ENCODE assay signal across 10 cellular contexts in genomic region chr1:173479649-173480048, GRCh38. TPM values are rescaled to one million over a fixed set of nuclear protein-coding genes. Genes with fewer than 3 reads are reported as not detected.
DNase-seq lines count a peak whose midpoint lies in the region; TF ChIP-seq lines count a peak whose summit lies in the region.
"Had no signal": no experiment of that assay in that cellular context is flagged by ENCODE, and none has a peak within 500 bp of the region (broad histone marks: within the 10 kb centered on the region; RNA-seq: fewer than 3 reads in every experiment).

No MANE protein-coding gene starts in this region.

- H3K36me3 ChIP-seq in esophagus squamous epithelium (peaks cover 14 to 47% (median 24%) of the 10 kb centered on the region in 3 donors), trophoblast cell (ENCODE audit: control insufficient read depth in 1 of 2, insufficient read depth in 2 of 2, low read length in 2 of 2) (peaks cover 9 to 15% of the 10 kb centered on the region in 2 experiments)

- H3K4me1 ChIP-seq in esophagus squamous epithelium (peaks cover 27 to 53% (median 35%) of the 10 kb centered on the region in 3 donors), trophoblast cell (ENCODE audit: control insufficient read depth in 1 of 2, insufficient read depth in 2 of 2, low read length in 2 of 2) (peaks cover 2 to 5% of the 10 kb centered on the region in 2 experiments)

- no peak overlapping the region for H4K91ac ChIP-seq in trophoblast cell (ENCODE audit: low read depth, low read length)

- H3K9me3 ChIP-seq in esophagus squamous epithelium (no peaks in the 10 kb centered on the region), trophoblast cell (ENCODE audit: insufficient read depth, low read depth, low read length) (no peaks in the 10 kb centered on the region)
- H3K9me3 ChIP-seq: neutrophil had no signal

- no peak overlapping the region for H2AFZ ChIP-seq in trophoblast cell (ENCODE audit: insufficient read depth, low read length, poor library complexity)

- intact Hi-C loops in esophagus squamous epithelium (cut with DNase I): loop anchor here (10.0 kb wide), 1 partner anchor 45 kb away; no protein-coding TSS in a partner anchor

- no peak overlapping the region for H2BK5ac ChIP-seq in trophoblast cell (ENCODE audit: low read depth, low read length, poor library complexity)

- H2AK5ac ChIP-seq in trophoblast cell (ENCODE audit: low read length): no peak overlapping the region

- no peak overlapping the region for H2BK120ac ChIP-seq in trophoblast cell (ENCODE audit: insufficient read depth, low read length, poor library complexity)

- peak overlapping the region; percentile 10 to 99 (median 49) for H3K27ac ChIP-seq in esophagus squamous epithelium
- H3K27ac ChIP-seq in trophoblast cell (ENCODE audit: low read depth, low read length): no peak overlapping the region
- H3K27ac ChIP-seq: neutrophil had no signal

- H3K27me3 ChIP-seq in esophagus squamous epithelium: no peaks in the 10 kb centered on the region
- H3K27me3 ChIP-seq in trophoblast cell (ENCODE audit: insufficient read depth, low read length): no peaks in the 10 kb centered on the region
- H3K27me3 ChIP-seq: neutrophil had no signal

- H3K18ac ChIP-seq in trophoblast cell (ENCODE audit: low read length): no peak overlapping the region

- H3K4me2 ChIP-seq in trophoblast cell (ENCODE audit: low read length): no peak overlapping the region

- no peak for TF ChIP-seq POLR2A in esophagus squamous epithelium (IDR thresholded peaks at IDR 0.05)

- no peak for TF ChIP-seq CTCF in esophagus squamous epithelium (IDR thresholded peaks at IDR 0.05)

- peaks cover 14% of the 10 kb centered on the region for H3K79me2 ChIP-seq in trophoblast cell (ENCODE audit: control insufficient read depth, insufficient read depth, low read length, poor library complexity)

- peak; percentile 19 for DNase-seq in EL
- DNase-seq in RPMI7951 (ENCODE audit: low read depth): peak; percentile 14
- no peak for DNase-seq in esophagus squamous epithelium (lab: John Stamatoyannopoulos, UW)
- DNase-seq in trophoblast cell: peak in 1 of 2 donors; percentile 14
- DNase-seq in HuH-7 (ENCODE audit: low spot score): no peak
- no peak for DNase-seq in GM19240 (ENCODE audit: insufficient read length, low spot score)
- no peak for DNase-seq in middle frontal gyrus (ENCODE audit: extremely low spot score, low spot score)
- no peak for DNase-seq in GOT3 (lab: John Stamatoyannopoulos, UW)
- DNase-seq: activated CD4-positive, alpha-beta T cell treated with anti-CD3 and anti-CD28 coated beads for 4 hours had no signal

- H3K4ac ChIP-seq in trophoblast cell (ENCODE audit: low read depth, low read length): peak overlapping the region; percentile 31

- H3K79me1 ChIP-seq in trophoblast cell (ENCODE audit: low read length): peaks cover 16% of the 10 kb centered on the region

- H3K4me3 ChIP-seq in esophagus squamous epithelium: peak overlapping the region in 3 of 4 donors; percentile 24 to 92 (median 70)
- H3K4me3 ChIP-seq in trophoblast cell (ENCODE audit: low read depth, low read length): no peak overlapping the region

- H3K14ac ChIP-seq in trophoblast cell (ENCODE audit: low read length): no peak overlapping the region

- WGBS in esophagus squamous epithelium, 2 donors: 51 to 59% methylated on average over 4 of the region's 4 CpGs
- WGBS in trophoblast cell (ENCODE audit: extremely low coverage, insufficient coverage, insufficient read length): no CpG with 5 or more reads among the region's 4 CpGs

- H3K23ac ChIP-seq in trophoblast cell (ENCODE audit: low read length): no peak overlapping the region

- H4K12ac ChIP-seq in trophoblast cell (ENCODE audit: low read depth, low read length): no peak overlapping the region

- no peak overlapping the region for H3K9ac ChIP-seq in trophoblast cell (ENCODE audit: low read length)

- no peak overlapping the region for H2BK12ac ChIP-seq in trophoblast cell (ENCODE audit: low read length)

- H4K8ac ChIP-seq in trophoblast cell (ENCODE audit: low read depth, low read length): no peak overlapping the region

RNA-seq across cellular contexts. Expression of gene PRDX6, which starts 2.5 kb away (rescaled TPM):
- 317 and 355 TPM in 2 replicates for total RNA-seq in RPMI7951 (2014; rRNA removed; shearing (Covaris generic))
- 100 to 1,000 TPM; 141 to 247 (median 175) TPM for total RNA-seq in esophagus squamous epithelium
- 297 and 312 TPM in 2 replicates for polyA plus RNA-seq in trophoblast cell (2013)

Comparison
In these comparisons a context has a peak if more than half of its experiments do, and no peak if none do; other contexts are left out.
1. DNase-seq: peak in EL (single experiment) and RPMI7951 (single experiment); none in esophagus squamous epithelium (single experiment), HuH-7 (single experiment), GM19240 (single experiment), middle frontal gyrus (single experiment) and GOT3 (single experiment).